ENCODE assay signal across 9 cellular contexts in the genomic region with DNA sequence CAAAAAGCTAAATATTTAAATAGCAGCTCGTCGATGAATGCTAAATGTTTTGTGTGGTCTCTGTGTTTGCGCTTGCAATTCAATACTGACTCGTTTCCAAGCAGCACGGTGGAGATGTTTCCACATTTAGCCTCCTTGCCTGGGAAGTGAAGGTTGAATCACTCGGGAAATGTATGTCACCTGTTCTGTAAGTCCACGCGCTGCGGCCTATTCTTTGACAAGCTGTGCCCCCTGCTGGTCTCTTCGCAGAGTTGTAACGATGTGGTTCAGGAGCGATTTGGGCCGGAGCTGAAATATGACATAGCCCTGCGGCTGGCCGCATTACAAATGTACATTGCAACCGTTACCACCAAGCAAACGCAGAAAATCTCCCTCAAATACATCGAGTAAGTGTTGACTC.
DNase-seq lines count a peak whose midpoint lies in the region; ATAC-seq and TF ChIP-seq lines count a peak whose summit lies in the region.
"Had no signal": no experiment of that assay in that cellular context is flagged by ENCODE, and none has a peak within 500 bp of the region (broad histone marks: within the 10 kb centered on the region; RNA-seq: fewer than 3 reads in every experiment).

No MANE protein-coding gene starts in this region.

- H3K9me3 Mint-ChIP-seq in CD4-positive, alpha-beta T cell, result no peaks in the 10 kb centered on the region

- POLR2A ChIA-PET in CD4-positive, alpha-beta T cell (lab: Charles Lee), result no interaction called here

- H3K27me3 ChIP-seq in CD4-positive, alpha-beta T cell (ENCODE audit: control insufficient read depth, insufficient read depth, low read length), result peaks cover 5% of the 10 kb centered on the region
- no peaks in the 10 kb centered on the region for H3K27me3 ChIP-seq in lung (ENCODE audit: control insufficient read depth, insufficient read depth)
- H3K27me3 ChIP-seq in thyroid gland, result no peaks in the 10 kb centered on the region

- H3K4me1 ChIP-seq in lung (ENCODE audit: control insufficient read depth in 2 of 2, insufficient read depth in 2 of 2, low read length in 2 of 2) (no peaks in the 10 kb centered on the region), thyroid gland (no peaks in the 10 kb centered on the region)

- no peak overlapping the region for H3K4me3 ChIP-seq in lung
- H3K4me3 ChIP-seq in thyroid gland (replicated peaks in 1 of 3), result no peak overlapping the region

- TF ChIP-seq POLR2A in thyroid gland (IDR thresholded peaks at IDR 0.05), result no peak

- H3K27ac Mint-ChIP-seq in CD4-positive, alpha-beta T cell, result no peak overlapping the region

- no peak overlapping the region for H3K4me3 Mint-ChIP-seq in CD4-positive, alpha-beta T cell
- H3K4me3 Mint-ChIP-seq: naive thymus-derived CD4-positive, alpha-beta T cell had no signal

- DNase-seq in CD4-positive, alpha-beta T cell, result peak in 1 of 10 experiments; percentile 1
- DNase-seq in NAMALWA (ENCODE audit: low spot score), result peak; percentile 67
- peak; percentile 12 for DNase-seq in SHP77 treated with DMSO at 0.1 percent for 48 hours (lab: John Stamatoyannopoulos, UW)
- DNase-seq in cerebellum (ENCODE audit: low spot score), result peak; percentile 0
- DNase-seq in lung (ENCODE audit: low spot score), result peak; percentile 46
- DNase-seq in thyroid gland, result peak; percentile 12 to 16

- no peaks in the 10 kb centered on the region for H3K9me3 ChIP-seq in CD4-positive, alpha-beta T cell (ENCODE audit: control insufficient read depth, low read length)
- no peaks in the 10 kb centered on the region for H3K9me3 ChIP-seq in lung (ENCODE audit: control insufficient read depth in 2 of 2, insufficient read depth in 1 of 2, low read length in 1 of 2)
- no peaks in the 10 kb centered on the region for H3K9me3 ChIP-seq in thyroid gland

- H3K4me1 Mint-ChIP-seq in CD4-positive, alpha-beta T cell (ENCODE audit: low read depth), result no peaks in the 10 kb centered on the region

- H3K36me3 Mint-ChIP-seq in CD4-positive, alpha-beta T cell (ENCODE audit: low read depth), result no peaks in the 10 kb centered on the region
- H3K36me3 Mint-ChIP-seq: naive thymus-derived CD4-positive, alpha-beta T cell had no signal

- H3K27me3 Mint-ChIP-seq in CD4-positive, alpha-beta T cell, result peaks cover 7% of the 10 kb centered on the region

- no peaks in the 10 kb centered on the region for H3K36me3 ChIP-seq in lung (ENCODE audit: control insufficient read depth in 2 of 2, insufficient read depth in 2 of 2, low read length in 2 of 2)
- no peaks in the 10 kb centered on the region for H3K36me3 ChIP-seq in thyroid gland

- CTCF ChIA-PET in CD4-positive, alpha-beta T cell (lab: Charles Lee), result no interaction called here

- TF ChIP-seq CTCF in CD4-positive, alpha-beta T cell (IDR thresholded peaks at IDR 0.05), result peak; percentile 23
- TF ChIP-seq CTCF in lung (IDR thresholded peaks at IDR 0.05; ENCODE audit: control extremely low read depth, extremely low read depth) (peak; percentile 37), thyroid gland (IDR thresholded peaks at IDR 0.05) (peak in 1 of 6 experiments; percentile 18)

- intact Hi-C loops in CD4-positive, alpha-beta T cell (cut with DNase I, micrococcal nuclease), result loop anchor here in 1 of 2 experiments (2.0 kb wide), 1 partner anchor 1169 kb away; no protein-coding TSS in a partner anchor
- intact Hi-C loops in thyroid gland (cut with DNase I), result no loop called here

- 19 to 33% methylated on average over 18 of the region's 18 CpGs for WGBS in lung, 2 donors
- 19 to 20% methylated on average over 14 to 17 of the region's 18 CpGs for WGBS in thyroid gland, 2 donors

- no peak overlapping the region for H3K27ac ChIP-seq in CD4-positive, alpha-beta T cell (ENCODE audit: low read depth, low read length)
- no peak overlapping the region for H3K27ac ChIP-seq in lung (ENCODE audit: low read depth in 1 of 2, low read length in 1 of 2)
- no peak overlapping the region for H3K27ac ChIP-seq in thyroid gland

- no peak for ATAC-seq in CD4-positive, alpha-beta T cell (ENCODE audit: poor library complexity)
- ATAC-seq in GM19467 (IDR thresholded peaks at IDR 0.05; ENCODE audit: unreplicated experiment) (peak; percentile 69), lung (ENCODE audit: insufficient read depth, low FRiP score) (no peak), GM18517 (IDR thresholded peaks at IDR 0.05; ENCODE audit: unreplicated experiment) (no peak)
- ATAC-seq: naive thymus-derived CD4-positive, alpha-beta T cell had no signal
